Comparison of ENCODE assay signal across 9 cellular contexts in the genomic region with DNA sequence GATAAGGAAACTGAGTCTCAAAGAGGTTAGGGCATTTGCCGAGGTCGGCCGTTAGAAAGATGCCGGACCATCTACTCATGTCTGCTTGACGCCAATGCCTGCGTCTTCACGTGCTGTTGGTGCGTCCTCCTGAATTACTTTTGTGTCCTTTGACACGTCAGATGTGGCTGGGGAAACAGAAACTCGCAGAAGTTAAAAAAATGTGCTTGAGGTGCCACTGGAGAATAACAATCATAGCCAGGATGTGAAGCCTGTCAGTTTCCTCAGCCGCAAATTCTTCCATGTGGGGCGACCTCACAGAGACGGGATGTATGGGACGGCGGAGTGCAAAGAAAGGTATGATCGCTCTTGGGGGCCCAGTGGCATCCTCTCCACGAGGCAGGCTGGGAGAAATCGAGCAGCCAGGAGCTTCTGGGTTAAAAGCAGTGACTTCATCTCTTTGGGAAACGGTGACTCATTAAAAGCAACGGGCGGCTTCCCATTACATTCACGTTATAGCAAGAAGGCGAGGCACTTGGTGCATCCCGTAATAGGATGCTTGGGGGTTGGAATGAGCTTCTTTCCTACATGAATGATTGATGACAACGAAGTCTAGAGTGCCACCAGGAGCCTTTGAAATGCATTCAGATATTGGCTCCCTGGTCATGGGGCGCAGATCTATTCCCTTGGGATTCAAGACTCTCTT.
DNase-seq lines count a peak whose midpoint lies in the region; ATAC-seq and TF ChIP-seq lines count a peak whose summit lies in the region.
"Had no signal": no experiment of that assay in that cellular context is flagged by ENCODE, and none has a peak within 500 bp of the region (broad histone marks: within the 10 kb centered on the region; RNA-seq: fewer than 3 reads in every experiment).

No MANE protein-coding gene starts in this region.

- ATAC-seq in GM21723 (IDR thresholded peaks at IDR 0.05; ENCODE audit: unreplicated experiment) = no peak
- no peak for ATAC-seq in GM19023 (IDR thresholded peaks at IDR 0.05; ENCODE audit: unreplicated experiment)

- H3K9me3 ChIP-seq in tibial nerve = no peaks in the 10 kb centered on the region

- WGBS in tibial nerve, 2 donors = 71 to 76% methylated on average over 26 of the region's 26 CpGs

- H3K4me1 ChIP-seq in tibial nerve = peaks cover 0 to 6% (median 0%) of the 10 kb centered on the region in 4 donors

- no peak for TF ChIP-seq POLR2A in tibial nerve (IDR thresholded peaks at IDR 0.05)

- peak in 1 of 2 donors; percentile 22 for TF ChIP-seq EP300 in tibial nerve (IDR thresholded peaks at IDR 0.05)

- H3K27ac ChIP-seq in epithelial cell of prostate (no peak overlapping the region), tibial nerve (no peak overlapping the region)

- TF ChIP-seq CTCF in tibial nerve (IDR thresholded peaks at IDR 0.05) = no peak

- peak; percentile 82 for DNase-seq in H4 (ENCODE audit: low spot score)
- DNase-seq in OCI-M1 (lab: John Stamatoyannopoulos, UW) = peak; percentile 32
- peak; percentile 31 for DNase-seq in epithelial cell of prostate (ENCODE audit: low read depth, low spot score)
- peak; percentile 69 for DNase-seq in putamen (ENCODE audit: low spot score)
- no peak for DNase-seq in cortex of kidney (lab: John Stamatoyannopoulos, UW)
- DNase-seq in tibial nerve (ENCODE audit: low spot score in 2 of 2) = no peak
- DNase-seq: activated effector memory CD4-positive, alpha-beta T cell treated with anti-CD3 and anti-CD28 coated beads, Interleukin-2, amount 50 U/mL, for 16 hours had no signal

- no peak overlapping the region for H3K4me3 ChIP-seq in tibial nerve

- H3K36me3 ChIP-seq in tibial nerve = peaks cover 0 to 4% (median 0%) of the 10 kb centered on the region in 3 donors

- H3K27me3 ChIP-seq in tibial nerve = no peaks in the 10 kb centered on the region

Comparison
In these comparisons a context has a peak if more than half of its experiments do, and no peak if none do; other contexts are left out.
1. DNase-seq: peak in H4 (single experiment), OCI-M1 (single experiment), epithelial cell of prostate (single experiment) and putamen (single experiment); none in cortex of kidney (single experiment) and tibial nerve (0 of 2).